ENCODE assay signal across 8 cellular contexts in the genomic region with DNA sequence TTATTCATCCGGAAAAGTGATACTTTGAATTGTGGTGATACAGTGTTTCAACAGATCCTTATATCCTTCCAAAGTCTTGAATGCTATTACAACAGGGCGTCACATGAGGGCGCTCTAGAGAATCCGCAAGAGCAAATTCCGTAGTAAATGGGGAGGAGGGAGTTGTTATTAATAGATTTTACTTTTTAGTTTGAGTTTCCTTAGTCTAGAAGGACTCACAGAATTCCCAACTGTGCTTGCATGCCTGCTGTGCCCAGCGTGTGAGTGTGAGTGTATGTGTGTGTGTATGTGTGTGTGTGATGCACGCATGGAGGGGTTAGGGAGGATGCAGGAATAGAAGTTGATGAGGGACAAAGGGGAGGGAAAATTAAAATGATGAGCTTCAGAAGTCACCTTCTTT.
DNase-seq lines count a peak whose midpoint lies in the region; ATAC-seq, FAIRE-seq and TF ChIP-seq lines count a peak whose summit lies in the region.

No MANE protein-coding gene starts in this region.

- no peak overlapping the region for H3K27ac ChIP-seq in MM.1S (ENCODE audit: low read length)

- no peaks in the 10 kb centered on the region for H3F3A ChIP-seq in MM.1S (ENCODE audit: insufficient read depth, low read length)

- H3K27me3 Mint-ChIP-seq in progenitor cell of endocrine pancreas, result no peaks in the 10 kb centered on the region

- no peaks in the 10 kb centered on the region for H3K9me3 ChIP-seq in MM.1S (replicated peaks; ENCODE audit: insufficient read depth, low read length)

- no peaks in the 10 kb centered on the region for H3K79me2 ChIP-seq in MM.1S (ENCODE audit: low read length)

- peaks cover 8% of the 10 kb centered on the region for H3K4me1 Mint-ChIP-seq in progenitor cell of endocrine pancreas (ENCODE audit: low read depth)

- no peaks in the 10 kb centered on the region for H3K36me3 Mint-ChIP-seq in progenitor cell of endocrine pancreas (ENCODE audit: insufficient read depth)

- H3K9me2 ChIP-seq in MM.1S (replicated peaks; ENCODE audit: insufficient read depth, low read length), result no peaks in the 10 kb centered on the region

- no peak for ATAC-seq in GM21367 (IDR thresholded peaks at IDR 0.05; ENCODE audit: unreplicated experiment)
- no peak for ATAC-seq in HG03097 (IDR thresholded peaks at IDR 0.05; ENCODE audit: low FRiP score, unreplicated experiment)

- H3K4me1 ChIP-seq in MM.1S (ENCODE audit: low read length), result no peaks in the 10 kb centered on the region

- TF ChIP-seq CTCF in MM.1S (IDR thresholded peaks at IDR 0.05; ENCODE audit: low read length) (peak; percentile 82), progenitor cell of endocrine pancreas (IDR thresholded peaks at IDR 0.05; ENCODE audit: unreplicated experiment) (peak; percentile 82)

- H4K20me1 ChIP-seq in MM.1S (ENCODE audit: insufficient read depth, low read length), result no peaks in the 10 kb centered on the region

- H3K9me3 Mint-ChIP-seq in progenitor cell of endocrine pancreas (ENCODE audit: low read depth), result no peaks in the 10 kb centered on the region

- H3K4me3 ChIP-seq in MM.1S (ENCODE audit: low read length), result no peak overlapping the region

- no peaks in the 10 kb centered on the region for H3K27me3 ChIP-seq in MM.1S (replicated peaks; ENCODE audit: insufficient read depth, low read length)

- H3K27ac Mint-ChIP-seq in progenitor cell of endocrine pancreas, result no peak overlapping the region

- no peak overlapping the region for H3K4me3 Mint-ChIP-seq in progenitor cell of endocrine pancreas (ENCODE audit: low read depth)

- DNase-seq in GM03348 (ENCODE audit: low spot score) (peak; percentile 48), MM.1S (peak; percentile 16), globus pallidus (ENCODE audit: low spot score) (peak; percentile 67), progenitor cell of endocrine pancreas (ENCODE audit: low spot score, unreplicated experiment) (no peak)
- no peak for DNase-seq in activated effector memory CD4-positive, alpha-beta T cell treated with Interleukin-2 at 50 U/mL for 16 hours

- FAIRE-seq in TTC549 (lab: Jason Lieb, UNC), result peak; percentile 11

- H2AFZ ChIP-seq in MM.1S (ENCODE audit: low read length), result no peak overlapping the region

- H3K36me3 ChIP-seq in MM.1S (replicated peaks; ENCODE audit: insufficient read depth, low read length), result no peaks in the 10 kb centered on the region

- no peak overlapping the region for H3K9ac ChIP-seq in MM.1S (ENCODE audit: low read length)

- no peak overlapping the region for H3K4me2 ChIP-seq in MM.1S (ENCODE audit: low read depth, low read length)

Comparison
In these comparisons a context has a peak if more than half of its experiments do, and no peak if none do; other contexts are left out.
1. DNase-seq: peak in GM03348 (single experiment), MM.1S (single experiment) and globus pallidus (single experiment); none in progenitor cell of endocrine pancreas (single experiment) and activated effector memory CD4-positive, alpha-beta T cell treated with Interleukin-2 at 50 U/mL for 16 hours (single experiment).